In genomic region chr2:78861546-78861945, GRCh38 we compare ENCODE assay signal across 10 cellular contexts.
DNase-seq lines count a peak whose midpoint lies in the region; ATAC-seq and TF ChIP-seq lines count a peak whose summit lies in the region.
"Had no signal": no experiment of that assay in that cellular context is flagged by ENCODE, and none has a peak within 500 bp of the region (broad histone marks: within the 10 kb centered on the region; RNA-seq: fewer than 3 reads in every experiment).

No MANE protein-coding gene starts in this region.

- intact Hi-C loops in dorsolateral prefrontal cortex (cut with DNase I), result no loop called here

- no peaks in the 10 kb centered on the region for H3K27me3 ChIP-seq in Loucy (ENCODE audit: insufficient read depth, low read length, poor library complexity, severe bottlenecking)
- no peaks in the 10 kb centered on the region for H3K27me3 ChIP-seq in dorsolateral prefrontal cortex
- H3K27me3 ChIP-seq in thoracic aorta (replicated peaks; ENCODE audit: insufficient read depth), result no peaks in the 10 kb centered on the region

- no peak for ATAC-seq in thoracic aorta (ENCODE audit: insufficient number of reproducible peaks, low FRiP score, low read depth)
- no peak for ATAC-seq in GM18873 (IDR thresholded peaks at IDR 0.05; ENCODE audit: low FRiP score, unreplicated experiment)
- no peak for ATAC-seq in GM18498 (IDR thresholded peaks at IDR 0.05; ENCODE audit: unreplicated experiment)

- H3K4me1 ChIP-seq in Loucy (ENCODE audit: insufficient read depth, low read length, poor library complexity, severe bottlenecking), result no peaks in the 10 kb centered on the region
- no peaks in the 10 kb centered on the region for H3K4me1 ChIP-seq in thoracic aorta (ENCODE audit: control insufficient read depth in 1 of 2, low read depth in 2 of 2)

- TF ChIP-seq CTCF in Loucy (conservative IDR thresholded peaks at IDR 0.05; ENCODE audit: low read length) (peak; percentile 60), dorsolateral prefrontal cortex (IDR thresholded peaks at IDR 0.05 in 54 of 56, conservative IDR thresholded peaks at IDR 0.05 in 2 of 56; ENCODE audit: low read depth in 1 of 56, partially characterized antibody in 56 of 56) (peak in 54 of 56 donors; percentile 14 to 70 (median 44)), thoracic aorta (IDR thresholded peaks at IDR 0.05) (peak; percentile 38)

- H3K4me3 ChIP-seq in Loucy (ENCODE audit: low read length, poor library complexity, severe bottlenecking) (no peak overlapping the region), dorsolateral prefrontal cortex (no peak overlapping the region), thoracic aorta (no peak overlapping the region)
- H3K4me3 ChIP-seq: lung had no signal

- no peaks in the 10 kb centered on the region for H3F3A ChIP-seq in Loucy (ENCODE audit: low read depth)

- no peaks in the 10 kb centered on the region for H3K79me2 ChIP-seq in Loucy (ENCODE audit: insufficient read depth, low read length)

- no peak overlapping the region for H3K9ac ChIP-seq in Loucy (ENCODE audit: low read depth, low read length, poor library complexity, severe bottlenecking)

- H4K20me1 ChIP-seq in Loucy (ENCODE audit: insufficient read depth, low read length, poor library complexity, severe bottlenecking), result no peaks in the 10 kb centered on the region

- no peak overlapping the region for H2AFZ ChIP-seq in Loucy (ENCODE audit: low read length)

- DNase-seq in NCI-H526 (lab: John Stamatoyannopoulos, UW), result peak; percentile 6 to 34
- DNase-seq in NCI-H526 treated with DMSO at 0.1 percent for 48 hours (lab: John Stamatoyannopoulos, UW), result no peak
- DNase-seq in dorsolateral prefrontal cortex, result no peak
- no peak for DNase-seq in thoracic aorta (ENCODE audit: low spot score)
- no peak for DNase-seq in activated naive CD4-positive, alpha-beta T cell treated with anti-CD3 and anti-CD28 coated beads, Interleukin-2, amount 50 U/mL, for 16 hours
- DNase-seq: T-helper 1 cell had no signal

- no peak overlapping the region for H3K27ac ChIP-seq in dorsolateral prefrontal cortex
- H3K27ac ChIP-seq in thoracic aorta, result no peak overlapping the region

- H3K9me3 ChIP-seq in Loucy (ENCODE audit: insufficient read depth, low read depth, low read length) (no peaks in the 10 kb centered on the region), thoracic aorta (no peaks in the 10 kb centered on the region)

- no peaks in the 10 kb centered on the region for H3K9me2 ChIP-seq in Loucy (replicated peaks; ENCODE audit: low read depth, low read length)

- no peak overlapping the region for H3K4me2 ChIP-seq in Loucy (ENCODE audit: low read depth, low read length, poor library complexity, severe bottlenecking)

- no peaks in the 10 kb centered on the region for H3K36me3 ChIP-seq in Loucy (ENCODE audit: insufficient read depth, low read length)
- H3K36me3 ChIP-seq in thoracic aorta, result no peaks in the 10 kb centered on the region

Comparison
In these comparisons a context has a peak if more than half of its experiments do, and no peak if none do; other contexts are left out.
1. DNase-seq: peak in NCI-H526 (2 of 2); none in NCI-H526 treated with DMSO at 0.1 percent for 48 hours (single experiment), dorsolateral prefrontal cortex (0 of 10), thoracic aorta (single experiment) and activated naive CD4-positive, alpha-beta T cell treated with anti-CD3 and anti-CD28 coated beads, Interleukin-2, amount 50 U/mL, for 16 hours (single experiment).
2. Peak in every context shown above with its lines, with median percentiles within 50 percentile points of each other: CTCF ChIP-seq.